ENCODE assay signal across 13 cellular contexts in genomic region chr13:95745752-95746151, GRCh38.
DNase-seq lines count a peak whose midpoint lies in the region; ATAC-seq and TF ChIP-seq lines count a peak whose summit lies in the region.
"Had no signal": no experiment of that assay in that cellular context is flagged by ENCODE, and none has a peak within 500 bp of the region (broad histone marks: within the 10 kb centered on the region; RNA-seq: fewer than 3 reads in every experiment).

No MANE protein-coding gene starts in this region.

- no peaks in the 10 kb centered on the region for H3K9me3 ChIP-seq in BE2C

- H3K27me3 ChIP-seq in BE2C: no peaks in the 10 kb centered on the region
- H3K27me3 ChIP-seq: BLaER1 treated with 17β-estradiol and CSF1 and Interleukin-3, amounts not matched to agents 10 nM and 100 nM had no signal

- DNase-seq in BE2C (no peak), astrocyte of the spinal cord (ENCODE audit: low read depth, low spot score) (no peak), left lobe of liver (ENCODE audit: low spot score) (no peak), NCI-H187 treated with DMSO at 0.1 percent for 48 hours (lab: John Stamatoyannopoulos, UW) (no peak), HT-29 (ENCODE audit: low spot score) (no peak), MV-4-11 (lab: John Stamatoyannopoulos, UW) (no peak)
- DNase-seq: activated CD4-positive, alpha-beta T cell treated with anti-CD3 and anti-CD28 coated beads for 48 hours; GF-D8; kidney glomerular epithelial cell; NCI-H524 treated with DMSO at 0.1 percent for 48 hours had no signal

- no peaks in the 10 kb centered on the region for H3K36me3 ChIP-seq in BE2C

- H3K4me3 ChIP-seq in BE2C (ENCODE audit: low read depth, low read length) (no peak overlapping the region), astrocyte of the spinal cord (ENCODE audit: low read depth, low read length) (no peak overlapping the region)
- H3K4me3 ChIP-seq: BLaER1 treated with 17β-estradiol and CSF1 and Interleukin-3, amounts not matched to agents 10 nM and 100 nM had no signal

- in situ Hi-C loops in astrocyte of the spinal cord (cut with HindIII; ENCODE audit: low sequenced_read_pairs): no loop called here

- TF ChIP-seq CTCF in BE2C (IDR thresholded peaks at IDR 0.05; ENCODE audit: low read depth, low read length) (peak; percentile 46), LNCAP (IDR thresholded peaks at IDR 0.05) (0 out of 2 replicates have a peak, but pooled peaks have one; percentile 15), astrocyte of the spinal cord (IDR thresholded peaks at IDR 0.05; ENCODE audit: low read depth, low read length) (peak; percentile 28)

- ATAC-seq in left lobe of liver (peak; percentile 39), GM21423 (IDR thresholded peaks at IDR 0.05; ENCODE audit: unreplicated experiment) (no peak)

- peaks cover 4% of the 10 kb centered on the region; the same call in 1 of the 2 replicates for H3K4me1 ChIP-seq in BE2C
